ENCODE assay signal across 8 cellular contexts in the genomic region with DNA sequence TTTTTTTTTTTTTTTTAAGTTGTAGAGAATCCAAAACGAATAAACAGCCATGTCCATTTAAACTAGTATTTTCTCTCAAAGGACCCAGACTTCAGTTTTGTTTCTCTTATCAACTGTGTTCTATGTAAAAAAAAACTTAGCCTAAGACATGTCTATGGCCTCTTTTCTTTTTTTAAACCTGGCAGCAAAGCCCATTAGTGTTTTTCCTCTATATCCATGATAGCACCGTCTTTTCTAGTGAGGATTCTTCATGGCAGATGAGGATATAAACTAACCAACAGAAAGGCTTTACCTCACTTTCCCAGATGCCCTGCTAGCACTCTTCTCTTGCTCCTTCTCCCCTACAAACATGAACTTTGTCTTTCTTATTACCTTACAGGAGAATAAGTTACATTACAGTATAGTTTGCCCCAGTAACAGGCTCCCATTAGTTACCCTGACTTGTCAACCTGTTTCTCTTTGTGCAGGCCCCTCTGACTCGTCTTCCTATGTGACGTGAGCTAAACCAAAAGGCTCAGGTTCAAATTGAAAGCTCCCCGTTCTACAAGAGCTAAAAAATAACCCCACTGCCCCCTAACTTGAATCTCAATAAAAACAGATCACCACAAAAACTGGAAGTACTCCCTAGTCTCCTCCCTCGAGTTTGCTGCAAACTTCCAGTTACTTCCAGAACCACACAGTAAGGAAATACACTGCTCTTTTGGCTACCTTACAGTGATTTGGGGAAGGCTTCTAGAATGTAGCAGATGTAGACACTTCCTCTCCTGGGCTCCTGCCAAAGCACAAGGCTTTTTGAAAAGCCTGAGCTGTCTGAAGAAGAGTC. TPM values are rescaled to one million over a fixed set of nuclear protein-coding genes. Genes with fewer than 3 reads are reported as not detected.
DNase-seq lines count a peak whose midpoint lies in the region; ATAC-seq, FAIRE-seq and TF ChIP-seq lines count a peak whose summit lies in the region.

No MANE protein-coding gene starts in this region.

- peaks cover 9% of the 10 kb centered on the region; the same call in 1 of the 2 replicates for H3K4me1 ChIP-seq in GM12878 (ENCODE audit: control insufficient read depth, insufficient read depth, low read length)
- H3K4me1 ChIP-seq in testis, result peaks cover 14% of the 10 kb centered on the region

- H3K4me2 ChIP-seq in GM12878 (ENCODE audit: control insufficient read depth, insufficient read depth), result peak overlapping the region; percentile 61; the same call in 1 of the 2 replicates

- intact Hi-C loops in GM12878 (cut with micrococcal nuclease; ENCODE audit: unreplicated experiment), result no loop called here
- intact Hi-C loops in left colon (cut with DNase I, micrococcal nuclease), result no loop called here
- intact Hi-C loops in testis (cut with DNase I; ENCODE audit: low total_unique reads), result no loop called here

- ATAC-seq in HG02678 (IDR thresholded peaks at IDR 0.05; ENCODE audit: unreplicated experiment), result peak; percentile 46
- ATAC-seq in GM12878, result peak; percentile 61
- peak; percentile 48 for ATAC-seq in left colon
- ATAC-seq in HG03457 (IDR thresholded peaks at IDR 0.05; ENCODE audit: unreplicated experiment), result no peak
- no peak for ATAC-seq in GM18511 (IDR thresholded peaks at IDR 0.05; ENCODE audit: unreplicated experiment)

- SMC1A ChIA-PET in GM12878 (lab: Charles Lee; ENCODE audit: uncharacterized antibody, unreplicated experiment), result interaction anchor here (0.7 to 6.9 kb wide), 14 partner anchors 8 to 82 kb away, joined by 3 to 114 read pairs (median 4); partner anchors contain the start of gene P4HA1

- POLR2A ChIA-PET in GM12878 (lab: Charles Lee), result interaction anchor here (0.6 to 3.8 kb wide), 7 partner anchors 9 to 1238 kb away, joined by 3 to 47 read pairs (median 3); partner anchors contain the start of gene NUDT13

- RAD21 ChIA-PET in GM12878 (lab: Charles Lee; ENCODE audit: unreplicated experiment), result interaction anchor here (0.7 to 6.4 kb wide), 4 partner anchors 8 to 82 kb away, joined by 3 to 90 read pairs (median 4); partner anchors contain the start of gene P4HA1

- peaks cover 64% of the 10 kb centered on the region for H3K79me2 ChIP-seq in GM12878 (ENCODE audit: control insufficient read depth, insufficient read depth, low read length)

- no peaks in the 10 kb centered on the region for H4K20me1 ChIP-seq in GM12878 (ENCODE audit: control insufficient read depth, insufficient read depth)

- no peak overlapping the region for H2AFZ ChIP-seq in GM12878 (ENCODE audit: control insufficient read depth, low read depth, low read length)

- TF ChIP-seq POLR2A in GM12878 (IDR thresholded peaks at IDR 0.05; ENCODE audit: low read depth, low read length) (no peak), testis (IDR thresholded peaks at IDR 0.05) (no peak)

- in situ Hi-C loops in GM12878 (cut with MboI), result no loop called here

- H3K36me3 ChIP-seq in GM12878 (ENCODE audit: control insufficient read depth in 2 of 2, insufficient read depth in 2 of 2, low read length in 1 of 2), result peaks cover 0 to 13% of the 10 kb centered on the region in 2 experiments; a peak in 1 of 4 replicates
- H3K36me3 ChIP-seq in testis (ENCODE audit: low read depth, missing control alignments), result no peaks in the 10 kb centered on the region

- no TSS peak for BruUV-seq in GM12878 (replicated peaks; lab: Mats Ljungman, UMichigan)

- no peak for FAIRE-seq in GM12878 (lab: Jason Lieb, UNC)

- TF ChIP-seq CTCF in 22Rv1 (IDR thresholded peaks at IDR 0.05) (no peak), GM12878 (IDR thresholded peaks at IDR 0.05 in 2 of 3, conservative IDR thresholded peaks at IDR 0.05 in 1 of 3; ENCODE audit: control insufficient read depth in 2 of 3, extremely low read depth in 1 of 3, insufficient read depth in 1 of 3, low read depth in 3 of 3, low read length in 3 of 3) (no peak), testis (IDR thresholded peaks at IDR 0.05) (no peak)

- peak overlapping the region; percentile 2; the same call in 1 of the 2 replicates for H3K27ac ChIP-seq in 22Rv1
- H3K27ac ChIP-seq in GM12878 (ENCODE audit: control insufficient read depth, insufficient read depth), result peak overlapping the region; percentile 60
- H3K27ac ChIP-seq in testis, result peak overlapping the region; percentile 91 to 94

- DNase-seq in GM12878 (ENCODE audit: low read depth, low spot score), result no peak
- peak; percentile 17 to 42 for DNase-seq in left colon
- DNase-seq in testis, result peak; percentile 92
- no peak for DNase-seq in stimulated activated CD8-positive, alpha-beta memory T cell treated with anti-CD3 and anti-CD28 coated beads, Interleukin-4, amount 100 ng/mL, for 48 hours

- 39% methylated on average over 6 of the region's 6 CpGs for WGBS in GM12878 (ENCODE audit: insufficient coverage, insufficient replicate concordance, low lambda C conversion rate, missing lambda C conversion rate)
- 25 to 29% methylated on average over 6 of the region's 6 CpGs for WGBS in testis, 2 donors

- TF ChIP-seq EP300 in GM12878 (IDR thresholded peaks at IDR 0.05; ENCODE audit: borderline replicate concordance in 1 of 2, control insufficient read depth in 1 of 2, low read depth in 2 of 2, low read length in 2 of 2), result no peak

- H3K27me3 ChIP-seq in GM12878 (replicated peaks in 1 of 2; ENCODE audit: control insufficient read depth in 2 of 2, insufficient read depth in 2 of 2, low read length in 1 of 2) (no peaks in the 10 kb centered on the region), testis (no peaks in the 10 kb centered on the region)

- no peak for TF ChIP-seq RAD21 in GM12878 (IDR thresholded peaks at IDR 0.05; ENCODE audit: insufficient read depth, low read depth, low read length)

- CTCF ChIA-PET in GM12878 (lab: Yijun Ruan, JAX), result interaction anchor here (0.6 to 5.1 kb wide), 6 partner anchors 15 to 177 kb away, joined by 3 to 55 read pairs (median 6); partner anchors contain the start of gene P4HA1

- H3K4me3 ChIP-seq in GM12878, result 0 out of 2 replicates have a peak overlapping the region, but pooled peaks have one; percentile 9
- no peak overlapping the region for H3K4me3 ChIP-seq in testis

- H3K9ac ChIP-seq in GM12878 (ENCODE audit: control insufficient read depth, insufficient read depth, low read length), result no peak overlapping the region

- H3K9me3 ChIP-seq in GM12878 (replicated peaks; ENCODE audit: control insufficient read depth, insufficient read depth, low read length) (no peaks in the 10 kb centered on the region; the same call in 2 of the 3 replicates), testis (no peaks in the 10 kb centered on the region)

TF ChIP-seq in GM12878, 131 proteins besides CTCF, POLR2A, EP300 and RAD21 (continues in another document):
- TF ChIP-seq ZSCAN29 (IDR thresholded peaks at IDR 0.05), result no peak
- no peak for TF ChIP-seq FOS (IDR thresholded peaks at IDR 0.05; ENCODE audit: borderline replicate concordance, extremely low read depth, insufficient read length)
- TF ChIP-seq IRF4 (IDR thresholded peaks at IDR 0.05; ENCODE audit: low read depth, low read length), result no peak
- TF ChIP-seq, protein P1, sequence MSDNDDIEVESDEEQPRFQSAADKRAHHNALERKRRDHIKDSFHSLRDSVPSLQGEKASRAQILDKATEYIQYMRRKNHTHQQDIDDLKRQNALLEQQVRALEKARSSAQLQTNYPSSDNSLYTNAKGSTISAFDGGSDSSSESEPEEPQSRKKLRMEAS (IDR thresholded peaks at IDR 0.05; ENCODE audit: low read depth, low read length), result no peak
- TF ChIP-seq NFYA (IDR thresholded peaks at IDR 0.05; ENCODE audit: borderline replicate concordance, low read depth, low read length), result no peak
- TF ChIP-seq SPI1 (IDR thresholded peaks at IDR 0.05; ENCODE audit: borderline replicate concordance, insufficient read depth, low read depth, low read length), result peak; percentile 61; the same call in 1 of the 2 replicates

RNA-seq across cellular contexts. Expression of gene P4HA1, which starts 20.1 kb away (rescaled TPM):
- 302 and 308 TPM in 2 replicates for total RNA-seq in GM12878 (2013; cell fraction: nucleolus; rRNA removed)
- total RNA-seq in GM12878 (2014; rRNA removed) (24.9 and 35.0 TPM in 2 replicates), GM12878 (2014; rRNA removed; fragmentation: Illumina TruSeq; extraction: Trizol) (37.0 and 37.7 TPM in 2 replicates), GM12878 (2021) (22.4 and 26.5 TPM in 2 replicates), left colon (10 to 100 TPM; 14.1 to 33.3 TPM), testis (10 to 100 TPM; 19.0 to 20.2 TPM)
- 75.0 TPM for polyA plus RNA-seq in GM12878 (2011; ENCODE audit: low read depth)
- polyA plus RNA-seq in GM12878 (2011; rRNA removed) (160 and 283 TPM in 2 replicates), GM12878 (2014; fragmentation: Illumina TruSeq; extraction: Trizol) (23.3 and 28.2 TPM in 2 replicates), GM12878 (2014; fragmentation: Nextera tagmentation; extraction: Ambion mirVana) (10 to 100 TPM; 15.0 to 17.6 TPM), GM12878 (2014; rRNA removed) (13.5 and 16.0 TPM in 2 replicates), GM12878 (2016; fragmentation: Nextera tagmentation; extraction: Ambion mirVana) (10 to 100 TPM; 31.4 to 37.4 TPM), testis (ENCODE audit: insufficient read depth, low read depth, low replicate concordance) (28.1 TPM)
- polyA plus RNA-seq in GM12878 (2011; cell fraction: cytosol; rRNA removed), result 36.4 and 65.0 TPM in 2 replicates
- polyA plus RNA-seq in GM12878 (2011; cell fraction: nucleus; rRNA removed), result 53.7 and 89.3 TPM in 2 replicates
- 99.3 and 136 TPM in 2 replicates for polyA plus RNA-seq in GM12878 (2012)
- 87.3 and 113 TPM in 2 replicates for polyA minus RNA-seq in GM12878 (2011; rRNA and poly(A)+ RNA removed)
- 31.3 and 35.0 TPM in 2 replicates for polyA minus RNA-seq in GM12878 (2011; cell fraction: cytosol; rRNA and poly(A)+ RNA removed)
- 51.1 and 53.1 TPM in 2 replicates for polyA minus RNA-seq in GM12878 (2011; cell fraction: nucleus; rRNA and poly(A)+ RNA removed)

RNA-seq across cellular contexts. Expression of gene NUDT13, which starts 33.7 kb away (rescaled TPM):
- 5.3 and 5.6 TPM in 2 replicates for total RNA-seq in GM12878 (2013; cell fraction: nucleolus; rRNA removed)
- total RNA-seq in GM12878 (2014; rRNA removed) (1.0 and 1.5 TPM in 2 replicates), GM12878 (2014; rRNA removed; fragmentation: Illumina TruSeq; extraction: Trizol) (1.4 and 1.9 TPM in 2 replicates), GM12878 (2021) (0.72 and 0.88 TPM in 2 replicates), left colon (1 to 10 TPM; 3.3 to 3.8 TPM), testis (1 to 10 TPM; 3.0 to 5.6 TPM)
- 2.8 TPM for polyA plus RNA-seq in GM12878 (2011; ENCODE audit: low read depth)
- polyA plus RNA-seq in GM12878 (2011; rRNA removed) (6.1 and 7.3 TPM in 2 replicates), GM12878 (2014; fragmentation: Illumina TruSeq; extraction: Trizol) (2.1 and 2.6 TPM in 2 replicates), GM12878 (2014; fragmentation: Nextera tagmentation; extraction: Ambion mirVana) (1 to 10 TPM; 1.5 to 2.6 TPM), GM12878 (2014; rRNA removed) (1.4 and 2.6 TPM in 2 replicates), GM12878 (2016; fragmentation: Nextera tagmentation; extraction: Ambion mirVana) (1 to 10 TPM; 1.1 to 1.9 TPM), testis (ENCODE audit: insufficient read depth, low read depth, low replicate concordance) (5.9 TPM)
- 3.7 and 4.6 TPM in 2 replicates for polyA plus RNA-seq in GM12878 (2011; cell fraction: cytosol; rRNA removed)
- 4.7 and 5.1 TPM in 2 replicates for polyA plus RNA-seq in GM12878 (2011; cell fraction: nucleus; rRNA removed)
- 3.5 and 3.7 TPM in 2 replicates for polyA plus RNA-seq in GM12878 (2012)
- polyA minus RNA-seq in GM12878 (2011; rRNA and poly(A)+ RNA removed), result 2.0 and 2.5 TPM in 2 replicates
- polyA minus RNA-seq in GM12878 (2011; cell fraction: cytosol; rRNA and poly(A)+ RNA removed), result 2.7 TPM in 1 of 2 replicates, not detected in the other
- 0.73 and 1.3 TPM in 2 replicates for polyA minus RNA-seq in GM12878 (2011; cell fraction: nucleus; rRNA and poly(A)+ RNA removed)

Comparison
In these comparisons a context has a peak if more than half of its experiments do, and no peak if none do; other contexts are left out.
1. H3K27ac ChIP-seq: peak in every context shown above with its lines; median percentile 92 in testis; 60 in GM12878; 2 in 22Rv1.
2. ATAC-seq: peak in HG02678 (single experiment), GM12878 (single experiment) and left colon (single experiment); none in HG03457 (single experiment) and GM18511 (single experiment).
3. DNase-seq: peak in left colon (2 of 2) and testis (single experiment); none in GM12878 (single experiment) and stimulated activated CD8-positive, alpha-beta memory T cell treated with anti-CD3 and anti-CD28 coated beads, Interleukin-4, amount 100 ng/mL, for 48 hours (single experiment).